In genomic region chr16:35753559-35754390, GRCh38 we compare ENCODE assay signal across 14 cellular contexts.
"Had no signal": no experiment of that assay in that cellular context is flagged by ENCODE, and none has a peak within 500 bp of the region (broad histone marks: within the 10 kb centered on the region; RNA-seq: fewer than 3 reads in every experiment).

No MANE protein-coding gene starts in this region.

- H3K4me3 ChIP-seq: esophagus squamous epithelium, gastroesophageal sphincter, mucosa of descending colon had no signal

- H3K36me3 ChIP-seq: esophagus squamous epithelium, gastroesophageal sphincter had no signal

- H3K27me3 ChIP-seq: esophagus squamous epithelium had no signal

- DNase-seq: effector memory CD8-positive, alpha-beta T cell; esophagus squamous epithelium; foreskin fibroblast; glutamatergic neuron; left colon; natural killer cell; nucleus accumbens; small intestine; stimulated activated CD4-positive, alpha-beta T cell treated with anti-CD3 and anti-CD28 coated beads, Interleukin-2, amount 100 ng/mL, for 48 hours; stimulated activated naive CD4-positive, alpha-beta T cell treated with Interleukin-2 at 50 U/mL for 16 hours; trophoblast cell had no signal

- ATAC-seq: effector memory CD8-positive, alpha-beta T cell; gastroesophageal sphincter; left colon; mucosa of descending colon; natural killer cell had no signal

- H3K4me1 ChIP-seq: gastroesophageal sphincter had no signal

- H3K27ac ChIP-seq: epithelial cell of prostate, esophagus squamous epithelium, gastroesophageal sphincter had no signal
